8 cellular contexts compared by ENCODE assay signal in the genomic region with DNA sequence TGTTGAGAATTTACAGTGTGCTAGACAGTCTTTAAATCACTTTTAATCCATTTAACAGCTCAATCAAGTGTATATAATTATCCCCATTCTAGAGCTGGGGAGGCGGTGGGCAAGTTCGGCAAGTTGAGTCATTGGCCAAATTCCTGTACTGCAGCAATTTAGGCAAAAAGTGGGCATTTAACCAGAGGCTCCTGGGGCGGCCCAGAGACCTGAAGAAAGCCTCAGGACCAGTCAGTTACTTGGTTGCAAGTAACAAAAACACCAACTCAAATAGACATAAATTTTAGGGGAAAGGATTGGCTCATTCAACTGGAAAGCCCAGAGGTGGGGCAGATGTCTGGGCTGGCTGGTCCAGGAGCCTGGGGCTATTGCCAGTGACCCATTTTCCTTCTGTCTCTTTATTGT.
DNase-seq lines count a peak whose midpoint lies in the region; ATAC-seq and TF ChIP-seq lines count a peak whose summit lies in the region.

No MANE protein-coding gene starts in this region.

- no peaks in the 10 kb centered on the region for H3K27me3 Mint-ChIP-seq in neural progenitor cell (ENCODE audit: insufficient read depth, low read depth)

- H3K36me3 ChIP-seq in BJ (ENCODE audit: control insufficient read depth, insufficient read depth, low read length): no peaks in the 10 kb centered on the region
- H3K36me3 ChIP-seq in HUES6 (ENCODE audit: control insufficient read depth, insufficient read depth, low read length): no peaks in the 10 kb centered on the region
- no peaks in the 10 kb centered on the region for H3K36me3 ChIP-seq in duodenal mucosa (ENCODE audit: control insufficient read depth in 1 of 2, insufficient read depth in 2 of 2, low read length in 2 of 2)
- no peaks in the 10 kb centered on the region for H3K36me3 ChIP-seq in neural progenitor cell

- no peaks in the 10 kb centered on the region for H3K27me3 ChIP-seq in BJ (ENCODE audit: control insufficient read depth, insufficient read depth, low read length)
- no peaks in the 10 kb centered on the region for H3K27me3 ChIP-seq in HUES6 (ENCODE audit: control insufficient read depth, insufficient read depth, low read length)
- H3K27me3 ChIP-seq in duodenal mucosa (ENCODE audit: control insufficient read depth in 1 of 2, insufficient read depth in 2 of 2, low read length in 2 of 2): no peaks in the 10 kb centered on the region
- H3K27me3 ChIP-seq in neural progenitor cell: no peaks in the 10 kb centered on the region

- H3K9me3 ChIP-seq in HUES6 (ENCODE audit: control insufficient read depth, insufficient read depth, low read depth, low read length) (no peaks in the 10 kb centered on the region), duodenal mucosa (ENCODE audit: control insufficient read depth in 1 of 2, low read length in 2 of 2) (no peaks in the 10 kb centered on the region), neural progenitor cell (ENCODE audit: low read depth) (no peaks in the 10 kb centered on the region)

- no peak overlapping the region for H3K27ac Mint-ChIP-seq in neural progenitor cell

- peaks cover 34% of the 10 kb centered on the region for H3K4me1 ChIP-seq in HUES6 (ENCODE audit: control insufficient read depth, insufficient read depth, low read length)
- H3K4me1 ChIP-seq in duodenal mucosa (ENCODE audit: control insufficient read depth in 1 of 2, insufficient read depth in 2 of 2, low read length in 2 of 2): peaks cover 13 to 14% of the 10 kb centered on the region in 2 donors
- H3K4me1 ChIP-seq in neural progenitor cell: peaks cover 28% of the 10 kb centered on the region

- H2AFZ ChIP-seq in neural progenitor cell (replicated peaks): no peak overlapping the region

- TF ChIP-seq CTCF in BJ (IDR thresholded peaks at IDR 0.05; ENCODE audit: insufficient read depth, low read depth, low read length) (no peak), neural progenitor cell (IDR thresholded peaks at IDR 0.05) (no peak)

- no peaks in the 10 kb centered on the region for H4K20me1 ChIP-seq in neural progenitor cell (ENCODE audit: low read depth)

- CTCF ChIA-PET in BJ (lab: Yijun Ruan, JAX): interaction anchor here (0.6 to 3.5 kb wide), 9 partner anchors 11 to 101 kb away, joined by 3 to 13 read pairs (median 4); no protein-coding TSS in a partner anchor

- POLR2A ChIA-PET in BJ (lab: Charles Lee): interaction anchor here (0.6 to 1.8 kb wide), 4 partner anchors 13 to 399 kb away, joined by 3 to 7 read pairs (median 5); a partner anchor contains a TSS

- no peak for ATAC-seq in GM21367 (IDR thresholded peaks at IDR 0.05; ENCODE audit: unreplicated experiment)

- no peaks in the 10 kb centered on the region for H3K9me3 Mint-ChIP-seq in neural progenitor cell

- H3K79me2 ChIP-seq in neural progenitor cell (ENCODE audit: low read depth): peaks cover 63% of the 10 kb centered on the region

- H3K36me3 Mint-ChIP-seq in neural progenitor cell: no peaks in the 10 kb centered on the region

- H3F3A ChIP-seq in neural progenitor cell (ENCODE audit: low read depth): peaks cover 40% of the 10 kb centered on the region

- DNase-seq in BJ (ENCODE audit: low read depth): no peak
- DNase-seq in neural progenitor cell (ENCODE audit: low spot score): no peak
- DNase-seq in NCI-H2171 treated with DMSO at 0.1 percent for 48 hours (lab: John Stamatoyannopoulos, UW): no peak
- DNase-seq in stimulated activated naive CD4-positive, alpha-beta T cell (lab: John Stamatoyannopoulos, UW): no peak
- DNase-seq in GF-D8 (lab: John Stamatoyannopoulos, UW): no peak

- H3K4me1 Mint-ChIP-seq in neural progenitor cell: peaks cover 8% of the 10 kb centered on the region

- H3K27ac ChIP-seq in HUES6 (ENCODE audit: low read depth, low read length) (peak overlapping the region; percentile 76), duodenal mucosa (ENCODE audit: low read depth, low read length) (peak overlapping the region; percentile 63), neural progenitor cell (peak overlapping the region; percentile 95)

- H3K9ac ChIP-seq in HUES6 (ENCODE audit: low read length) (peak overlapping the region; percentile 61), duodenal mucosa (ENCODE audit: low read depth in 1 of 2, low read length in 2 of 2) (peak overlapping the region in 1 of 2 donors; percentile 55), neural progenitor cell (peak overlapping the region; percentile 45)

- H3K4me3 ChIP-seq in BJ (ENCODE audit: low read depth, low read length) (peak overlapping the region; percentile 37), HUES6 (ENCODE audit: low read depth, low read length) (peak overlapping the region; percentile 45), duodenal mucosa (ENCODE audit: low read depth in 1 of 2, low read length in 2 of 2) (peak overlapping the region; percentile 61 to 64), neural progenitor cell (peak overlapping the region; percentile 47)

- no peak overlapping the region for H3K4me3 Mint-ChIP-seq in neural progenitor cell

- peak overlapping the region; percentile 80 for H3K4me2 ChIP-seq in neural progenitor cell
